ENCODE assay signal across 16 cellular contexts in genomic region chr1:113943028-113943811, GRCh38. TPM values are rescaled to one million over a fixed set of nuclear protein-coding genes. Genes with fewer than 3 reads are reported as not detected.
DNase-seq lines count a peak whose midpoint lies in the region; ATAC-seq and TF ChIP-seq lines count a peak whose summit lies in the region.
"Had no signal": no experiment of that assay in that cellular context is flagged by ENCODE, and none has a peak within 500 bp of the region (broad histone marks: within the 10 kb centered on the region; RNA-seq: fewer than 3 reads in every experiment).

No MANE protein-coding gene starts in this region.

- H3K9me2 ChIP-seq in PC-9 (ENCODE audit: insufficient read depth), result no peaks in the 10 kb centered on the region

- H3K4me3 Mint-ChIP-seq in activated naive CD8-positive, alpha-beta T cell, result no peak overlapping the region
- no peak overlapping the region for H3K4me3 Mint-ChIP-seq in activated naive CD8-positive, alpha-beta T cell treated with anti-CD3 and anti-CD28 coated beads, Interleukin-2, amount 50 U/mL, for 24 hours
- H3K4me3 Mint-ChIP-seq: activated T-helper 1 cell treated with anti-CD3 and anti-CD28 coated beads, Interleukin-12 subunit alpha, Interleukin-12 subunit beta, Interleukin-2, Interleukin-4 antibody, amounts not matched to agents 30 ng/mL and 10 ng/mL and 1 ng/mL, durations not matched to agents 14 hours and 24 hours and 36 hours had no signal

- H3K36me3 ChIP-seq in PC-9 (ENCODE audit: low read depth), result peaks cover 28% of the 10 kb centered on the region

- peaks cover 23% of the 10 kb centered on the region for H3K36me3 Mint-ChIP-seq in activated naive CD8-positive, alpha-beta T cell
- H3K36me3 Mint-ChIP-seq in activated naive CD8-positive, alpha-beta T cell treated with anti-CD3 and anti-CD28 coated beads, Interleukin-2, amount 50 U/mL, for 24 hours (ENCODE audit: low read depth), result peaks cover 49% of the 10 kb centered on the region

- H3F3A ChIP-seq in PC-9 (ENCODE audit: insufficient read depth, low read depth), result no peaks in the 10 kb centered on the region; the same call in 1 of the 2 replicates

- no peaks in the 10 kb centered on the region for H3K27me3 ChIP-seq in PC-9 (ENCODE audit: insufficient read depth, low read depth)
- H3K27me3 ChIP-seq: SJCRH30 had no signal

- POLR2A ChIA-PET in PC-9 (lab: Charles Lee; ENCODE audit: unreplicated experiment), result interaction anchor here (0.5 kb wide), 1 partner anchor 13 kb away, joined by 5 read pairs; no protein-coding TSS in a partner anchor

- no peaks in the 10 kb centered on the region for H3K9me3 ChIP-seq in PC-9 (ENCODE audit: insufficient read depth, low read depth)
- H3K9me3 ChIP-seq: SJCRH30 had no signal

- no peak overlapping the region for H3K27ac ChIP-seq in PC-9
- H3K27ac ChIP-seq: SJCRH30 had no signal

- CTCF ChIA-PET in PC-9 (lab: Charles Lee), result no interaction called here

- 0 out of 2 replicates have a peak, but pooled peaks cover 3% of the 10 kb centered on the region for H3K4me1 ChIP-seq in PC-9 (replicated peaks; ENCODE audit: insufficient read depth)
- H3K4me1 ChIP-seq: SJCRH30 had no signal

- intact Hi-C loops in PC-9 (cut with micrococcal nuclease; ENCODE audit: unreplicated experiment), result loop anchor here (5.0 kb wide), 1 partner anchor 181 kb away; no protein-coding TSS in a partner anchor

- H3K27ac Mint-ChIP-seq in activated naive CD8-positive, alpha-beta T cell, result peak overlapping the region; percentile 61
- H3K27ac Mint-ChIP-seq in activated naive CD8-positive, alpha-beta T cell treated with anti-CD3 and anti-CD28 coated beads, Interleukin-2, amount 50 U/mL, for 24 hours, result no peak overlapping the region
- H3K27ac Mint-ChIP-seq: activated T-helper 1 cell treated with anti-CD3 and anti-CD28 coated beads, Interleukin-12 subunit alpha, Interleukin-12 subunit beta, Interleukin-2, Interleukin-4 antibody, amounts not matched to agents 30 ng/mL and 10 ng/mL and 1 ng/mL, durations not matched to agents 14 hours and 24 hours and 36 hours had no signal

- H3K4me3 ChIP-seq in PC-9, result no peak overlapping the region
- H3K4me3 ChIP-seq: SJCRH30 had no signal

- no peak overlapping the region for H3K4me2 ChIP-seq in PC-9

- peaks cover 48% of the 10 kb centered on the region for H3K79me2 ChIP-seq in PC-9 (ENCODE audit: low read depth)

- no peak for ATAC-seq in activated naive CD8-positive, alpha-beta T cell treated with anti-CD3 and anti-CD28 coated beads, Interleukin-2, amount 50 U/mL, for 24 hours
- ATAC-seq in HG03108 (IDR thresholded peaks at IDR 0.05; ENCODE audit: unreplicated experiment) (no peak), HG02973 (IDR thresholded peaks at IDR 0.05; ENCODE audit: unreplicated experiment) (no peak)
- ATAC-seq: left cardiac atrium had no signal

- no TSS peak for BruUV-seq in PC-9 (replicated peaks; lab: Mats Ljungman, UMichigan)

- no peak for DNase-seq in activated naive CD8-positive, alpha-beta T cell treated with anti-CD3 and anti-CD28 coated beads, Interleukin-2, amount 50 U/mL, for 24 hours
- DNase-seq in SIG-M5 (lab: John Stamatoyannopoulos, UW), result peak; percentile 69
- peak; percentile 64 for DNase-seq in fibroblast of peridontal ligament (ENCODE audit: extremely low read depth)
- DNase-seq in NK-92 treated with Interleukin-12 subunit alpha and Interleukin-12 subunit beta, amount 100 ng/mL, for 24 hours (lab: John Stamatoyannopoulos, UW), result no peak
- DNase-seq in PC-9, result no peak
- DNase-seq: activated CD4-positive, alpha-beta T cell treated with anti-CD3 and anti-CD28 coated beads, Interleukin-2, amount 50 U/mL, for 48 hours; hypothalamus; left cardiac atrium; NCI-H1048; posterior cingulate gyrus; SJCRH30; substantia nigra had no signal

- H2AFZ ChIP-seq in PC-9, result no peak overlapping the region

- peaks cover 84% of the 10 kb centered on the region for H3K4me1 Mint-ChIP-seq in activated naive CD8-positive, alpha-beta T cell (ENCODE audit: low read depth)
- peaks cover 80% of the 10 kb centered on the region for H3K4me1 Mint-ChIP-seq in activated naive CD8-positive, alpha-beta T cell treated with anti-CD3 and anti-CD28 coated beads, Interleukin-2, amount 50 U/mL, for 24 hours

- no peaks in the 10 kb centered on the region for H3K9me3 Mint-ChIP-seq in activated naive CD8-positive, alpha-beta T cell (ENCODE audit: low read depth)
- no peaks in the 10 kb centered on the region for H3K9me3 Mint-ChIP-seq in activated naive CD8-positive, alpha-beta T cell treated with anti-CD3 and anti-CD28 coated beads, Interleukin-2, amount 50 U/mL, for 24 hours

- H4K20me1 ChIP-seq in PC-9 (ENCODE audit: insufficient read depth), result peaks cover 10% of the 10 kb centered on the region; the same call in 1 of the 2 replicates

- no peak for TF ChIP-seq CTCF in PC-9 (conservative IDR thresholded peaks at IDR 0.05)

- H3K27me3 Mint-ChIP-seq in activated naive CD8-positive, alpha-beta T cell, result no peaks in the 10 kb centered on the region
- H3K27me3 Mint-ChIP-seq in activated naive CD8-positive, alpha-beta T cell treated with anti-CD3 and anti-CD28 coated beads, Interleukin-2, amount 50 U/mL, for 24 hours, result no peaks in the 10 kb centered on the region

RNA-seq across cellular contexts. Expression of gene HIPK1, which starts 14.1 kb away (rescaled TPM):
- total RNA-seq in PC-9 (2021), result 20.0 and 26.3 TPM in 2 replicates

RNA-seq across cellular contexts. Expression of gene OLFML3, which starts 36.1 kb away (rescaled TPM):
- 0.45 and 0.52 TPM in 2 replicates for total RNA-seq in PC-9 (2021)

RNA-seq across cellular contexts. Expression of gene DCLRE1B, which starts 38.1 kb away (rescaled TPM):
- 10.1 and 11.2 TPM in 2 replicates for total RNA-seq in PC-9 (2021)

RNA-seq across cellular contexts. Expression of gene AP4B1, which starts 38.6 kb away (rescaled TPM):
- total RNA-seq in PC-9 (2021), result 10.0 and 11.7 TPM in 2 replicates

RNA-seq across cellular contexts. Expression of gene BCL2L15, which starts 55.8 kb away (rescaled TPM):
- 0.15 TPM in 1 of 2 replicates, not detected in the other for total RNA-seq in PC-9 (2021)

Comparison
In these comparisons a context has a peak if more than half of its experiments do, and no peak if none do; other contexts are left out.
1. DNase-seq: peak in SIG-M5 (single experiment) and fibroblast of peridontal ligament (single experiment); none in activated naive CD8-positive, alpha-beta T cell treated with anti-CD3 and anti-CD28 coated beads, Interleukin-2, amount 50 U/mL, for 24 hours (single experiment), NK-92 treated with Interleukin-12 subunit alpha and Interleukin-12 subunit beta, amount 100 ng/mL, for 24 hours (single experiment) and PC-9 (0 of 2).